Comparison of ENCODE assay signal across 1 cellular context in genomic region chr9:95515272-95516113, GRCh38.
TF ChIP-seq lines count a peak whose summit lies in the region.

No MANE protein-coding gene starts in this region.

TF ChIP-seq in GM12878, 131 proteins besides CTCF, POLR2A, EP300 and RAD21 (continued from another document):
- 0 out of 2 replicates have a peak, but pooled peaks have one; percentile 38 for TF ChIP-seq PKNOX1 (IDR thresholded peaks at IDR 0.05)
- no peak for TF ChIP-seq SMAD5 (IDR thresholded peaks at IDR 0.05; ENCODE audit: low read depth)
TF ChIP-seq in GM12878: peak in this region for 1.
